In genomic region chr2:83802604-83803003, GRCh38 we compare ENCODE assay signal across 37 cellular contexts.
"Had no signal": no experiment of that assay in that cellular context is flagged by ENCODE, and none has a peak within 500 bp of the region (broad histone marks: within the 10 kb centered on the region; RNA-seq: fewer than 3 reads in every experiment).

No MANE protein-coding gene starts in this region.

- H3K36me3 ChIP-seq: adrenal gland, brain microvascular endothelial cell, breast epithelium had no signal

- H3K9me3 Mint-ChIP-seq: activated CD4-positive, alpha-beta memory T cell treated with anti-CD3 and anti-CD28 coated beads for 36 hours; activated CD4-positive, alpha-beta T cell treated with anti-CD3 and anti-CD28 coated beads, Interleukin-2, amount 10 ng/mL, durations not matched to agents 24 days and 14 days; activated CD8-positive, alpha-beta T cell treated with anti-CD3 and anti-CD28 coated beads for 36 hours; activated naive CD4-positive, alpha-beta T cell treated with anti-CD3 and anti-CD28 coated beads for 36 hours; activated naive CD8-positive, alpha-beta T cell treated with anti-CD3 and anti-CD28 coated beads for 36 hours; activated T-cell treated with anti-CD3 and anti-CD28 coated beads, Interleukin-2, amount 50 U/mL, for 4 hours; activated T-cell treated with anti-CD3 and anti-CD28 coated beads, Interleukin-2, amount 50 U/mL, for 72 hours; activated T-helper 1 cell treated with anti-CD3 and anti-CD28 coated beads, Interleukin-12 subunit alpha, Interleukin-12 subunit beta, Interleukin-2, Interleukin-4 antibody, amounts not matched to agents 30 ng/mL and 10 ng/mL and 1 ng/mL, durations not matched to agents 14 hours and 24 hours and 36 hours; activated T-helper 17 cell treated with anti-CD3 and anti-CD28 coated beads, Interleukin-2, amount 50 U/mL, for 72 hours; T-helper 1 cell treated with Interleukin-12 subunit alpha and Interleukin-12 subunit beta and Interleukin-4 antibody, amounts not matched to agents 30 μg/mL and 1 μg/mL, for 36 hours; T-helper 2 cell treated with Interferon-gamma antibody and Interleukin-4, amounts not matched to agents 5 μg/mL and 100 μg/mL, for 36 hours had no signal

- FAIRE-seq: astrocyte, TTC549 had no signal

- H3K27me3 ChIP-seq: adrenal gland, body of pancreas, brain microvascular endothelial cell, breast epithelium had no signal

- H3K4me1 Mint-ChIP-seq: activated B cell treated with CpG ODN at 0.5 μM for 24 hours; activated CD4-positive, alpha-beta T cell treated with anti-CD3 and anti-CD28 coated beads, Interleukin-2, amount 10 ng/mL, durations not matched to agents 24 days and 14 days; activated naive CD8-positive, alpha-beta T cell treated with anti-CD3 and anti-CD28 coated beads for 36 hours; activated T-helper 17 cell treated with anti-CD3 and anti-CD28 coated beads, Interleukin-2, amount 50 U/mL, for 72 hours had no signal

- H3K4me1 ChIP-seq: adrenal gland, body of pancreas, breast epithelium had no signal

- H3K36me3 Mint-ChIP-seq: activated CD4-positive, alpha-beta memory T cell treated with anti-CD3 and anti-CD28 coated beads for 36 hours; activated naive CD4-positive, alpha-beta T cell treated with anti-CD3 and anti-CD28 coated beads, Interleukin-2, amount 50 U/mL, for 72 hours; activated naive CD8-positive, alpha-beta T cell treated with anti-CD3 and anti-CD28 coated beads for 36 hours had no signal

- H3K27ac Mint-ChIP-seq: activated B cell treated with CpG ODN at 0.5 μM for 24 hours; activated CD4-positive, alpha-beta memory T cell treated with anti-CD3 and anti-CD28 coated beads for 36 hours; activated CD4-positive, alpha-beta T cell treated with anti-CD3 and anti-CD28 coated beads, Interleukin-2, amount 10 ng/mL, durations not matched to agents 24 days and 14 days; activated CD8-positive, alpha-beta T cell treated with anti-CD3 and anti-CD28 coated beads for 36 hours; activated naive CD4-positive, alpha-beta T cell treated with anti-CD3 and anti-CD28 coated beads for 36 hours; activated naive CD4-positive, alpha-beta T cell treated with anti-CD3 and anti-CD28 coated beads, Interleukin-2, amount 50 U/mL, for 72 hours; activated naive CD8-positive, alpha-beta T cell treated with anti-CD3 and anti-CD28 coated beads for 36 hours; activated T-cell treated with anti-CD3 and anti-CD28 coated beads, Interleukin-2, amount 50 U/mL, for 72 hours; activated T-helper 1 cell treated with anti-CD3 and anti-CD28 coated beads, Interleukin-12 subunit alpha, Interleukin-12 subunit beta, Interleukin-2, Interleukin-4 antibody, amounts not matched to agents 30 ng/mL and 10 ng/mL and 1 ng/mL, durations not matched to agents 14 hours and 24 hours and 36 hours; activated T-helper 17 cell treated with anti-CD3 and anti-CD28 coated beads, Interleukin-2, amount 50 U/mL, for 72 hours; T-helper 1 cell treated with Interleukin-12 subunit alpha and Interleukin-12 subunit beta and Interleukin-4 antibody, amounts not matched to agents 30 μg/mL and 1 μg/mL, for 36 hours; T-helper 2 cell treated with Interferon-gamma antibody and Interleukin-4, amounts not matched to agents 5 μg/mL and 100 μg/mL, for 36 hours had no signal

- H3K9me3 ChIP-seq: body of pancreas, breast epithelium had no signal

- DNase-seq: activated B cell treated with CpG ODN at 0.5 μM for 24 hours; activated CD4-positive, alpha-beta memory T cell treated with anti-CD3 and anti-CD28 coated beads for 36 hours; activated CD4-positive, alpha-beta T cell treated with anti-CD3 and anti-CD28 coated beads for 4 hours; activated CD4-positive, alpha-beta T cell treated with anti-CD3 and anti-CD28 coated beads, Interleukin-2, amount 10 ng/mL, durations not matched to agents 24 days and 14 days; activated CD4-positive, alpha-beta T cell treated with anti-CD3 and anti-CD28 coated beads, Interleukin-2, amount 50 U/mL, for 1 hour; activated CD4-positive, alpha-beta T cell treated with anti-CD3 and anti-CD28 coated beads, Interleukin-2, amount 50 U/mL, for 4 hours; activated CD4-positive, CD25-positive, alpha-beta regulatory T cell treated with anti-CD3 and anti-CD28 coated beads, Interleukin-2, amount 50 U/mL, for 72 hours; activated CD8-positive, alpha-beta memory T cell treated with anti-CD3 and anti-CD28 coated beads, Interleukin-2, amount 50 U/mL, for 4 hours; activated CD8-positive, alpha-beta T cell treated with anti-CD3 and anti-CD28 coated beads for 36 hours; activated effector memory CD4-positive, alpha-beta T cell treated with anti-CD3 and anti-CD28 coated beads, Interleukin-2, amount 50 U/mL, for 16 hours; activated gamma-delta T cell treated with Interleukin-2 at 50 U/mL for 16 hours; activated naive CD4-positive, alpha-beta T cell; activated naive CD4-positive, alpha-beta T cell treated with anti-CD3 and anti-CD28 coated beads for 36 hours; activated naive CD4-positive, alpha-beta T cell treated with anti-CD3 and anti-CD28 coated beads, Interleukin-2, amount 50 U/mL, for 16 hours; activated naive CD8-positive, alpha-beta T cell treated with anti-CD3 and anti-CD28 coated beads for 36 hours; activated T-cell treated with anti-CD3 and anti-CD28 coated beads for 4 hours; activated T-cell treated with anti-CD3 and anti-CD28 coated beads, Interleukin-2, amount 50 U/mL, for 1 hour; activated T-cell treated with anti-CD3 and anti-CD28 coated beads, Interleukin-2, amount 50 U/mL, for 4 hours; activated T-cell treated with anti-CD3 and anti-CD28 coated beads, Interleukin-2, amount 50 U/mL, for 72 hours; adrenal gland; amniotic stem cell; aorta; body of pancreas; brain microvascular endothelial cell; central memory CD4-positive, alpha-beta T cell; T-helper 1 cell; T-helper 2 cell; T-helper 9 cell had no signal

- H3K27ac ChIP-seq: adrenal gland, body of pancreas, brain microvascular endothelial cell, breast epithelium, VCaP had no signal

- H3K4me3 Mint-ChIP-seq: activated B cell treated with CpG ODN at 0.5 μM for 24 hours; activated CD4-positive, alpha-beta memory T cell treated with anti-CD3 and anti-CD28 coated beads for 36 hours; activated CD4-positive, alpha-beta T cell treated with anti-CD3 and anti-CD28 coated beads, Interleukin-2, amount 10 ng/mL, durations not matched to agents 24 days and 14 days; activated CD8-positive, alpha-beta T cell treated with anti-CD3 and anti-CD28 coated beads for 36 hours; activated naive CD4-positive, alpha-beta T cell treated with anti-CD3 and anti-CD28 coated beads for 36 hours; activated naive CD8-positive, alpha-beta T cell treated with anti-CD3 and anti-CD28 coated beads for 36 hours; activated T-cell treated with anti-CD3 and anti-CD28 coated beads, Interleukin-2, amount 50 U/mL, for 4 hours; activated T-cell treated with anti-CD3 and anti-CD28 coated beads, Interleukin-2, amount 50 U/mL, for 72 hours; activated T-helper 1 cell treated with anti-CD3 and anti-CD28 coated beads, Interleukin-12 subunit alpha, Interleukin-12 subunit beta, Interleukin-2, Interleukin-4 antibody, amounts not matched to agents 30 ng/mL and 10 ng/mL and 1 ng/mL, durations not matched to agents 14 hours and 24 hours and 36 hours; activated T-helper 17 cell treated with anti-CD3 and anti-CD28 coated beads, Interleukin-2, amount 50 U/mL, for 72 hours; T-helper 1 cell treated with Interleukin-12 subunit alpha and Interleukin-12 subunit beta and Interleukin-4 antibody, amounts not matched to agents 30 μg/mL and 1 μg/mL, for 36 hours; T-helper 2 cell treated with Interferon-gamma antibody and Interleukin-4, amounts not matched to agents 5 μg/mL and 100 μg/mL, for 36 hours had no signal

- H3K4me3 ChIP-seq: adrenal gland, body of pancreas, breast epithelium had no signal

- H3K27me3 Mint-ChIP-seq: activated B cell treated with CpG ODN at 0.5 μM for 24 hours; activated CD4-positive, alpha-beta memory T cell treated with anti-CD3 and anti-CD28 coated beads for 36 hours; activated CD4-positive, alpha-beta T cell treated with anti-CD3 and anti-CD28 coated beads, Interleukin-2, amount 10 ng/mL, durations not matched to agents 24 days and 14 days; activated CD8-positive, alpha-beta T cell treated with anti-CD3 and anti-CD28 coated beads for 36 hours; activated naive CD8-positive, alpha-beta T cell treated with anti-CD3 and anti-CD28 coated beads for 36 hours; activated T-helper 17 cell treated with anti-CD3 and anti-CD28 coated beads, Interleukin-2, amount 50 U/mL, for 72 hours had no signal

- ATAC-seq: activated CD8-positive, alpha-beta T cell treated with anti-CD3 and anti-CD28 coated beads for 36 hours; activated naive CD4-positive, alpha-beta T cell treated with anti-CD3 and anti-CD28 coated beads, Interleukin-2, amount 50 U/mL, for 72 hours; activated T-cell treated with anti-CD3 and anti-CD28 coated beads, Interleukin-2, amount 50 U/mL, for 4 hours; activated T-cell treated with anti-CD3 and anti-CD28 coated beads, Interleukin-2, amount 50 U/mL, for 72 hours; activated T-helper 17 cell treated with anti-CD3 and anti-CD28 coated beads, Interleukin-2, amount 50 U/mL, for 72 hours; body of pancreas had no signal
